In genomic region chr21:14864211-14865021, GRCh38 we compare ENCODE assay signal across 1 cellular context.
TF ChIP-seq lines count a peak whose summit lies in the region.

No MANE protein-coding gene starts in this region.

TF ChIP-seq in HepG2, 621 proteins besides CTCF, POLR2A, EP300 and RAD21 (continued from another document and continues in another):
- TF ChIP-seq CBX5 (CRISPR knock-in tag; IDR thresholded peaks at IDR 0.05; ENCODE audit: borderline replicate concordance) (no peak), ZNF670 (CRISPR knock-in tag; IDR thresholded peaks at IDR 0.05; ENCODE audit: borderline replicate concordance) (no peak), PRPF4 (IDR thresholded peaks at IDR 0.05; ENCODE audit: low read depth, low read length, poor library complexity, severe bottlenecking) (no peak), NFE2L2 (IDR thresholded peaks at IDR 0.05; ENCODE audit: low read length) (peak; percentile 28), ZNF503 (CRISPR knock-in tag; IDR thresholded peaks at IDR 0.05) (no peak), HINFP (CRISPR knock-in tag; IDR thresholded peaks at IDR 0.05; ENCODE audit: low read depth) (0 out of 2 replicates have a peak, but pooled peaks have one; percentile 13), SMAD9 (CRISPR knock-in tag; IDR thresholded peaks at IDR 0.05) (0 out of 2 replicates have a peak, but pooled peaks have one; percentile 24), ZNF883 (CRISPR knock-in tag; IDR thresholded peaks at IDR 0.05; ENCODE audit: not compliant biosample characterization) (no peak), ZSCAN12 (CRISPR knock-in tag; IDR thresholded peaks at IDR 0.05) (no peak), DR1 (CRISPR knock-in tag; IDR thresholded peaks at IDR 0.05) (no peak), ZFX (CRISPR knock-in tag; IDR thresholded peaks at IDR 0.05; ENCODE audit: low read depth) (peak; percentile 53; the same call in 1 of the 2 replicates), TFE3 (CRISPR knock-in tag; IDR thresholded peaks at IDR 0.05) (peak; percentile 96), STAG1 (CRISPR knock-in tag; IDR thresholded peaks at IDR 0.05) (peak; percentile 79), CEBPG (CRISPR knock-in tag; IDR thresholded peaks at IDR 0.05) (peak; percentile 90), GATAD2A (CRISPR knock-in tag; IDR thresholded peaks at IDR 0.05) (peak; percentile 11; the same call in 1 of the 2 replicates), CSRNP1 (CRISPR knock-in tag; IDR thresholded peaks at IDR 0.05) (no peak), KLF6 (CRISPR knock-in tag; IDR thresholded peaks at IDR 0.05) (0 out of 2 replicates have a peak, but pooled peaks have one; percentile 7), ZFP36L2 (CRISPR knock-in tag; IDR thresholded peaks at IDR 0.05) (no peak), ZNF629 (CRISPR knock-in tag; conservative IDR thresholded peaks at IDR 0.05) (no peak), TFAP4 (IDR thresholded peaks at IDR 0.05; ENCODE audit: borderline replicate concordance, low read depth) (peak; percentile 95), MXD4 (CRISPR knock-in tag; IDR thresholded peaks at IDR 0.05) (no peak), ZC3H4 (CRISPR knock-in tag; IDR thresholded peaks at IDR 0.05; ENCODE audit: borderline replicate concordance) (no peak), ZNF180 (CRISPR knock-in tag; IDR thresholded peaks at IDR 0.05; ENCODE audit: borderline replicate concordance, low read depth) (no peak), MAZ (IDR thresholded peaks at IDR 0.05; ENCODE audit: borderline replicate concordance, low read depth, low read length) (no peak), MAZ (CRISPR knock-in tag; IDR thresholded peaks at IDR 0.05; ENCODE audit: low read depth) (no peak; the same call in 1 of the 2 replicates), ZNF543 (CRISPR knock-in tag; IDR thresholded peaks at IDR 0.05) (peak; percentile 55; the same call in 1 of the 2 replicates), TAF15 (IDR thresholded peaks at IDR 0.05; ENCODE audit: low read depth, low read length, poor library complexity, severe bottlenecking) (no peak), HDAC6 (IDR thresholded peaks at IDR 0.05; ENCODE audit: low read depth, low read length) (no peak), ZNF101 (CRISPR knock-in tag; IDR thresholded peaks at IDR 0.05; ENCODE audit: borderline replicate concordance, low read depth) (no peak), TAF1 (CRISPR knock-in tag; IDR thresholded peaks at IDR 0.05) (0 out of 2 replicates have a peak, but pooled peaks have one; percentile 22), ZNF687 (CRISPR knock-in tag; IDR thresholded peaks at IDR 0.05) (peak; percentile 26; the same call in 1 of the 2 replicates), NCOA2 (CRISPR knock-in tag; IDR thresholded peaks at IDR 0.05) (peak; percentile 7; the same call in 1 of the 2 replicates)
- TF ChIP-seq, protein P1, sequence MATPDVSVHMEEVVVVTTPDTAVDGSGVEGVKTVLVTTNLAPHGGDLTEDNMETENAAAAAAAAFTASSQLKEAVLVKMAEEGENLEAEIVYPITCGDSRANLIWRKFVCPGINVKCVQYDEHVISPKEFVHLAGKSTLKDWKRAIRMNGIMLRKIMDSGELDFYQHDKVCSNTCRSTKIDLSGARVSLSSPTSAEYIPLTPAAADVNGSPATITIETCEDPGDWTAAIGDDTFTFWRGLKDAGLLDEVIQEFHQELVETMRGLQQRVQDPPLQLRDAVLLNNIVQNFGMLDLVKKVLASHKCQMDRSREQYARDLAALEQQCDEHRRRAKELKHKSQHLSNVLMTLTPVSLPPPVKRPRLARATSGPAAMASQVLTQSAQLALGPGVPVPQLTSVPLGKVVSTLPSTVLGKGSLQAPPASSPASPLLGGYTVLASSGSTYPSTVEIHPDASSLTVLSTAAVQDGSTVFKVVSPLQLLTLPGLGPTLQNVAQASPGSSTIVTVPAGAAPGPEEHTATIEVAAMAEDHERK (CRISPR knock-in tag; IDR thresholded peaks at IDR 0.05; ENCODE audit: low read depth): no peak
- TF ChIP-seq, protein P2, sequence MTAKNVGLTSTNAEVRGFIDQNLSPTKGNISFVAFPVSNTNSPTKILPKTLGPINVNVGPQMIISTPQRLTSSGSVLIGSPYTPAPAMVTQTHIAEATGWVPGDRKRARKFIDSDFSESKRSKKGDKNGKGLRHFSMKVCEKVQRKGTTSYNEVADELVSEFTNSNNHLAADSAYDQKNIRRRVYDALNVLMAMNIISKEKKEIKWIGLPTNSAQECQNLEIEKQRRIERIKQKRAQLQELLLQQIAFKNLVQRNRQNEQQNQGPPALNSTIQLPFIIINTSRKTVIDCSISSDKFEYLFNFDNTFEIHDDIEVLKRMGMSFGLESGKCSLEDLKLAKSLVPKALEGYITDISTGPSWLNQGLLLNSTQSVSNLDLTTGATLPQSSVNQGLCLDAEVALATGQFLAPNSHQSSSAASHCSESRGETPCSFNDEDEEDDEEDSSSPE (CRISPR knock-in tag; IDR thresholded peaks at IDR 0.05): no peak
- TF ChIP-seq, protein P3, sequence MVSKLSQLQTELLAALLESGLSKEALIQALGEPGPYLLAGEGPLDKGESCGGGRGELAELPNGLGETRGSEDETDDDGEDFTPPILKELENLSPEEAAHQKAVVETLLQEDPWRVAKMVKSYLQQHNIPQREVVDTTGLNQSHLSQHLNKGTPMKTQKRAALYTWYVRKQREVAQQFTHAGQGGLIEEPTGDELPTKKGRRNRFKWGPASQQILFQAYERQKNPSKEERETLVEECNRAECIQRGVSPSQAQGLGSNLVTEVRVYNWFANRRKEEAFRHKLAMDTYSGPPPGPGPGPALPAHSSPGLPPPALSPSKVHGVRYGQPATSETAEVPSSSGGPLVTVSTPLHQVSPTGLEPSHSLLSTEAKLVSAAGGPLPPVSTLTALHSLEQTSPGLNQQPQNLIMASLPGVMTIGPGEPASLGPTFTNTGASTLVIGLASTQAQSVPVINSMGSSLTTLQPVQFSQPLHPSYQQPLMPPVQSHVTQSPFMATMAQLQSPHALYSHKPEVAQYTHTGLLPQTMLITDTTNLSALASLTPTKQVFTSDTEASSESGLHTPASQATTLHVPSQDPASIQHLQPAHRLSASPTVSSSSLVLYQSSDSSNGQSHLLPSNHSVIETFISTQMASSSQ (IDR thresholded peaks at IDR 0.05; ENCODE audit: low read depth): no peak
- TF ChIP-seq, protein P3 (CRISPR knock-in tag; IDR thresholded peaks at IDR 0.05; ENCODE audit: borderline replicate concordance): peak; percentile 42; the same call in 1 of the 2 replicates
- TF ChIP-seq, protein P4, sequence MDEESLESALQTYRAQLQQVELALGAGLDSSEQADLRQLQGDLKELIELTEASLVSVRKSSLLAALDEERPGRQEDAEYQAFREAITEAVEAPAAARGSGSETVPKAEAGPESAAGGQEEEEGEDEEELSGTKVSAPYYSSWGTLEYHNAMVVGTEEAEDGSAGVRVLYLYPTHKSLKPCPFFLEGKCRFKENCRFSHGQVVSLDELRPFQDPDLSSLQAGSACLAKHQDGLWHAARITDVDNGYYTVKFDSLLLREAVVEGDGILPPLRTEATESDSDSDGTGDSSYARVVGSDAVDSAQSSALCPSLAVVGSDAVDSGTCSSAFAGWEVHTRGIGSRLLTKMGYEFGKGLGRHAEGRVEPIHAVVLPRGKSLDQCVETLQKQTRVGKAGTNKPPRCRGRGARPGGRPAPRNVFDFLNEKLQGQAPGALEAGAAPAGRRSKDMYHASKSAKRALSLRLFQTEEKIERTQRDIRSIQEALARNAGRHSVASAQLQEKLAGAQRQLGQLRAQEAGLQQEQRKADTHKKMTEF (CRISPR knock-in tag; IDR thresholded peaks at IDR 0.05): peak; percentile 81
